ENCODE assay signal across 13 cellular contexts in genomic region chr20:44717986-44718385, GRCh38. TPM values are rescaled to one million over a fixed set of nuclear protein-coding genes. Genes with fewer than 3 reads are reported as not detected.
A peak's percentile ranks its signal among the peaks of the same experiment; 100 is the strongest.
DNase-seq lines count a peak whose midpoint lies in the region; ATAC-seq and TF ChIP-seq lines count a peak whose summit lies in the region.
"Had no signal": no experiment of that assay in that cellular context is flagged by ENCODE, and none has a peak within 500 bp of the region (broad histone marks: within the 10 kb centered on the region; RNA-seq: fewer than 3 reads in every experiment).

No MANE protein-coding gene starts in this region.

- ATAC-seq in Right ventricle myocardium superior (ENCODE audit: poor library complexity) (no peak), upper lobe of right lung (no peak)
- no peak for ATAC-seq in CD4-positive, alpha-beta T cell (ENCODE audit: poor library complexity)

- WGBS in spleen, 5 donors: 73 to 92% (median 86%) methylated on average over 4 to 10 of the region's 10 CpGs

- H3K4me3 ChIP-seq in right atrium auricular region (no peak overlapping the region), WERI-Rb-1 (ENCODE audit: low read depth, low read length) (no peak overlapping the region), upper lobe of right lung (peak overlapping the region; percentile 8), spleen (no peak overlapping the region)
- H3K4me3 ChIP-seq: BLaER1 treated with 17β-estradiol and CSF1 and Interleukin-3, amounts not matched to agents 10 nM and 100 nM had no signal

- H3K27me3 ChIP-seq in right atrium auricular region (no peaks in the 10 kb centered on the region), WERI-Rb-1 (ENCODE audit: insufficient read depth, low read depth, severe bottlenecking) (no peaks in the 10 kb centered on the region), upper lobe of right lung (no peaks in the 10 kb centered on the region), spleen (replicated peaks in 1 of 7) (no peaks in the 10 kb centered on the region)
- H3K27me3 ChIP-seq in CD4-positive, alpha-beta T cell (ENCODE audit: control insufficient read depth, insufficient read depth, low read length): no peaks in the 10 kb centered on the region
- H3K27me3 ChIP-seq: BLaER1 treated with 17β-estradiol and CSF1 and Interleukin-3, amounts not matched to agents 10 nM and 100 nM had no signal

- H3K36me3 ChIP-seq in right atrium auricular region: no peaks in the 10 kb centered on the region
- H3K36me3 ChIP-seq in WERI-Rb-1: no peaks in the 10 kb centered on the region
- no peaks in the 10 kb centered on the region for H3K36me3 ChIP-seq in upper lobe of right lung
- no peaks in the 10 kb centered on the region for H3K36me3 ChIP-seq in spleen
- H3K36me3 ChIP-seq: BLaER1 treated with 17β-estradiol and CSF1 and Interleukin-3, amounts not matched to agents 10 nM and 100 nM had no signal

- no peak overlapping the region for H3K27ac Mint-ChIP-seq in glutamatergic neuron (ENCODE audit: unreplicated experiment)
- no peak overlapping the region for H3K27ac Mint-ChIP-seq in CD4-positive, alpha-beta T cell
- H3K27ac Mint-ChIP-seq: activated T-cell treated with anti-CD3 and anti-CD28 coated beads, Interleukin-2, amount 50 U/mL, for 24 hours had no signal

- peaks cover 13% of the 10 kb centered on the region for H3K4me1 Mint-ChIP-seq in glutamatergic neuron (ENCODE audit: low read depth, unreplicated experiment)
- H3K4me1 Mint-ChIP-seq in CD4-positive, alpha-beta T cell (ENCODE audit: low read depth): no peaks in the 10 kb centered on the region

- no peaks in the 10 kb centered on the region for H3K36me3 Mint-ChIP-seq in glutamatergic neuron (ENCODE audit: unreplicated experiment)
- no peaks in the 10 kb centered on the region for H3K36me3 Mint-ChIP-seq in CD4-positive, alpha-beta T cell (ENCODE audit: low read depth)

- intact Hi-C loops in Right ventricle myocardium superior (cut with DNase I) (no loop called here), upper lobe of right lung (cut with DNase I) (no loop called here), spleen (cut with DNase I; ENCODE audit: low total_unique reads) (no loop called here)
- intact Hi-C loops in CD4-positive, alpha-beta T cell (cut with DNase I, micrococcal nuclease): no loop called here

- H3K27me3 Mint-ChIP-seq in glutamatergic neuron (ENCODE audit: unreplicated experiment): peaks cover 5% of the 10 kb centered on the region
- H3K27me3 Mint-ChIP-seq in CD4-positive, alpha-beta T cell: no peaks in the 10 kb centered on the region
- H3K27me3 Mint-ChIP-seq: activated T-cell treated with anti-CD3 and anti-CD28 coated beads, Interleukin-2, amount 50 U/mL, for 24 hours had no signal

- no peak overlapping the region for H3K4me3 Mint-ChIP-seq in glutamatergic neuron (ENCODE audit: unreplicated experiment)
- no peak overlapping the region for H3K4me3 Mint-ChIP-seq in CD4-positive, alpha-beta T cell
- H3K4me3 Mint-ChIP-seq: activated T-cell treated with anti-CD3 and anti-CD28 coated beads, Interleukin-2, amount 50 U/mL, for 24 hours had no signal

- no peaks in the 10 kb centered on the region for H3K9me3 ChIP-seq in right atrium auricular region
- H3K9me3 ChIP-seq in WERI-Rb-1 (ENCODE audit: severe bottlenecking): no peaks in the 10 kb centered on the region
- no peaks in the 10 kb centered on the region for H3K9me3 ChIP-seq in upper lobe of right lung
- no peaks in the 10 kb centered on the region for H3K9me3 ChIP-seq in CD4-positive, alpha-beta T cell (ENCODE audit: control insufficient read depth, low read length)
- H3K9me3 ChIP-seq in spleen: no peaks in the 10 kb centered on the region
- H3K9me3 ChIP-seq: BLaER1 treated with 17β-estradiol and CSF1 and Interleukin-3, amounts not matched to agents 10 nM and 100 nM had no signal

- CTCF ChIA-PET in CD4-positive, alpha-beta T cell (lab: Charles Lee): no interaction called here

- POLR2A ChIA-PET in CD4-positive, alpha-beta T cell (lab: Charles Lee): no interaction called here

- TF ChIP-seq CTCF in right atrium auricular region (IDR thresholded peaks at IDR 0.05) (peak; percentile 38 to 55), WERI-Rb-1 (IDR thresholded peaks at IDR 0.05; ENCODE audit: low read depth, low read length) (peak; percentile 74), glutamatergic neuron (IDR thresholded peaks at IDR 0.05; ENCODE audit: partially characterized antibody, unreplicated experiment) (peak; percentile 68), upper lobe of right lung (IDR thresholded peaks at IDR 0.05) (peak; percentile 23), spleen (IDR thresholded peaks at IDR 0.05 in 8 of 11, conservative IDR thresholded peaks at IDR 0.05 in 3 of 11) (no peak)
- no peak for TF ChIP-seq CTCF in CD4-positive, alpha-beta T cell (IDR thresholded peaks at IDR 0.05)

- H3K27ac ChIP-seq in right atrium auricular region (peak overlapping the region; percentile 66 to 87), WERI-Rb-1 (no peak overlapping the region), upper lobe of right lung (peak overlapping the region; percentile 86), spleen (no peak overlapping the region)
- no peak overlapping the region for H3K27ac ChIP-seq in CD4-positive, alpha-beta T cell (ENCODE audit: low read depth, low read length)
- H3K27ac ChIP-seq: BLaER1 treated with 17β-estradiol and CSF1 and Interleukin-3, amounts not matched to agents 10 nM and 100 nM; KMS-11 had no signal

- H3K4me1 ChIP-seq in right atrium auricular region (peaks cover 0 to 74% of the 10 kb centered on the region in 2 donors), upper lobe of right lung (peaks cover 21% of the 10 kb centered on the region), spleen (peaks cover 0 to 18% (median 8%) of the 10 kb centered on the region in 6 donors)

- H3K9me3 Mint-ChIP-seq in glutamatergic neuron (ENCODE audit: unreplicated experiment): no peaks in the 10 kb centered on the region
- H3K9me3 Mint-ChIP-seq in CD4-positive, alpha-beta T cell: no peaks in the 10 kb centered on the region
- H3K9me3 Mint-ChIP-seq: activated T-cell treated with anti-CD3 and anti-CD28 coated beads, Interleukin-2, amount 50 U/mL, for 24 hours had no signal

- TF ChIP-seq POLR2A in spleen (IDR thresholded peaks at IDR 0.05): no peak

- DNase-seq in right atrium auricular region (ENCODE audit: low spot score): no peak
- no peak for DNase-seq in Right ventricle myocardium superior
- peak; percentile 83 for DNase-seq in WERI-Rb-1
- peak; percentile 61 for DNase-seq in glutamatergic neuron
- no peak for DNase-seq in upper lobe of right lung
- DNase-seq in CD4-positive, alpha-beta T cell: no peak
- DNase-seq in spleen: no peak
- DNase-seq in AML-193 (lab: John Stamatoyannopoulos, UW): no peak
- DNase-seq: activated T-cell treated with anti-CD3 and anti-CD28 coated beads, Interleukin-2, amount 50 U/mL, for 24 hours; NCI-H526; T1000 had no signal

RNA-seq across cellular contexts. Expression of gene CCN5, which starts 2.8 kb away (rescaled TPM):
- 100 to 1,000 TPM in 1 of 2 donors, 10 to 100 TPM in 1; 85.1 to 118 TPM for total RNA-seq in right atrium auricular region
- total RNA-seq in Right ventricle myocardium superior: 15.8 TPM
- not detected for total RNA-seq in glutamatergic neuron (ENCODE audit: unreplicated experiment)
- 112 TPM for total RNA-seq in upper lobe of right lung
- total RNA-seq in CD4-positive, alpha-beta T cell: not detected
- total RNA-seq in spleen: 1 to 10 TPM in 4 of 7 donors, under 1 TPM in 2, not detected in 1; 0.51 to 7.4 (median 1.5) TPM
- polyA plus RNA-seq in spleen: 10 to 100 TPM in 1 of 3 donors, 1 to 10 TPM in 2; 1.3 to 10.6 (median 5.7) TPM

RNA-seq across cellular contexts. Expression of gene KCNK15, which starts 27.7 kb away (rescaled TPM):
- total RNA-seq in right atrium auricular region: 1 to 10 TPM; 1.4 to 3.7 TPM
- total RNA-seq in Right ventricle myocardium superior: 0.19 TPM
- total RNA-seq in glutamatergic neuron (ENCODE audit: unreplicated experiment): 0.22 TPM
- total RNA-seq in upper lobe of right lung: 1.1 TPM
- total RNA-seq in CD4-positive, alpha-beta T cell: not detected
- under 1 TPM in 5 of 7 donors, not detected in 2; 0.17 to 0.92 (median 0.47) TPM for total RNA-seq in spleen
- under 1 TPM in 2 of 3 donors, not detected in 1; 0.06 to 0.08 TPM for polyA plus RNA-seq in spleen

Comparison
In these comparisons a context has a peak if more than half of its experiments do, and no peak if none do; other contexts are left out.
1. DNase-seq: peak in WERI-Rb-1 (single experiment) and glutamatergic neuron (single experiment); none in right atrium auricular region (single experiment), Right ventricle myocardium superior (single experiment), upper lobe of right lung (single experiment), CD4-positive, alpha-beta T cell (0 of 10), spleen (single experiment) and AML-193 (0 of 2).
2. H3K27ac ChIP-seq: peak in right atrium auricular region (2 of 2) and upper lobe of right lung (single experiment); none in WERI-Rb-1 (single experiment), CD4-positive, alpha-beta T cell (single experiment) and spleen (0 of 8).
3. CTCF ChIP-seq: peak in right atrium auricular region (2 of 2), WERI-Rb-1 (single experiment), glutamatergic neuron (single experiment) and upper lobe of right lung (single experiment); none in CD4-positive, alpha-beta T cell (single experiment) and spleen (0 of 11).